In the genomic region with DNA sequence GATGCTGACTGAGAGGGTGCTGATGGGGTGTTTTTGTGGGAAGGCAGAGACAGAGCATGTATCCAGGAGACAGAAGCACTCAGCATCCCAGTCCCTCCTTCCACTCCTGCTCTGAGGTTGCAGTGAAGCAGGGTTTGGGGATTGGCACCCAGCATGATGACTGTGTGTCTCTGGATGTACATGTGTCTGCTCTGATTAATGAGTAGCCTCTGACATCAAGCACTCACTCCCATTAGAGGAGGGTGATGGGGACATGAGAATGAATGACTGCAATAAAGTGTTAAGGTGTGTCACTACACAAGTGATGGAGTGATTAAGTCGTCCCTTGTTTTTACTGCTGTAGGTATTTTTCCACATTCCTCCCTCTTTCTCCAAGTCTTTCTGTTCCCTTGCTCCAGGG, we compare ENCODE assay signal across 25 cellular contexts. TPM values are rescaled to one million over a fixed set of nuclear protein-coding genes. Genes with fewer than 3 reads are reported as not detected.
A peak's percentile ranks its signal among the peaks of the same experiment; 100 is the strongest.
DNase-seq lines count a peak whose midpoint lies in the region; ATAC-seq, FAIRE-seq and TF ChIP-seq lines count a peak whose summit lies in the region.
"Had no signal": no experiment of that assay in that cellular context is flagged by ENCODE, and none has a peak within 500 bp of the region (broad histone marks: within the 10 kb centered on the region; RNA-seq: fewer than 3 reads in every experiment).

No MANE protein-coding gene starts in this region.

- peaks cover 11 to 34% of the 10 kb centered on the region in 2 donors for H3K27me3 Mint-ChIP-seq in stimulated activated naive B cell treated with anti-CD40 and anti-IgM and Interleukin-4, amounts not matched to agents 10 μg/mL and 1 μg/mL and 100 μg/mL, for 72 hours

- H3K4me3 ChIP-seq in A549 (no peak overlapping the region), bronchial epithelial cell (ENCODE audit: low read depth, low read length) (no peak overlapping the region), hepatocyte (no peak overlapping the region), prostate gland (no peak overlapping the region), tibial nerve (no peak overlapping the region)
- H3K4me3 ChIP-seq: GM23338 had no signal

- POLR2A ChIA-PET in A549 (lab: Yijun Ruan, JAX): no interaction called here

- H2AFZ ChIP-seq in hepatocyte: no peak overlapping the region
- H2AFZ ChIP-seq: GM23338 had no signal

- peaks cover 6 to 9% of the 10 kb centered on the region in 2 donors for H3K36me3 Mint-ChIP-seq in stimulated activated naive B cell treated with anti-CD40 and anti-IgM and Interleukin-4, amounts not matched to agents 10 μg/mL and 1 μg/mL and 100 μg/mL, for 72 hours

- no peaks in the 10 kb centered on the region for H3K9me2 ChIP-seq in hepatocyte (replicated peaks; ENCODE audit: insufficient read depth)

- 20% methylated on average over 1 of the region's 1 CpG for WGBS in A549 (ENCODE audit: missing lambda C conversion rate)
- 64% methylated on average over 1 of the region's 1 CpG for WGBS in hepatocyte (ENCODE audit: low lambda C conversion rate, missing lambda C conversion rate)
- WGBS in prostate gland: 78% methylated on average over 1 of the region's 1 CpG
- 64 to 72% methylated on average over 1 of the region's 1 CpG for WGBS in tibial nerve, 2 donors

- TF ChIP-seq CTCF in A549 (IDR thresholded peaks at IDR 0.05) (no peak), bronchial epithelial cell (IDR thresholded peaks at IDR 0.05; ENCODE audit: insufficient read depth, low read length, severe bottlenecking) (no peak), hepatocyte (IDR thresholded peaks at IDR 0.05; ENCODE audit: poor library complexity) (no peak), prostate gland (IDR thresholded peaks at IDR 0.05) (no peak), tibial nerve (IDR thresholded peaks at IDR 0.05) (no peak)

- TF ChIP-seq RAD21 in A549 (conservative IDR thresholded peaks at IDR 0.05 in 1 of 2, IDR thresholded peaks at IDR 0.05 in 1 of 2): no peak

- peak overlapping the region; percentile 74 for H3K27ac Mint-ChIP-seq in stimulated activated naive B cell treated with anti-CD40 and anti-IgM and Interleukin-4, amounts not matched to agents 10 μg/mL and 1 μg/mL and 100 μg/mL, for 72 hours
- H3K27ac Mint-ChIP-seq: CD8-positive, alpha-beta memory T cell; GM23338; HFFc6; IgD-negative memory B cell had no signal

- DNase-seq in A549 (ENCODE audit: low read depth in 1 of 2, low spot score in 1 of 2): no peak
- DNase-seq in bronchial epithelial cell (ENCODE audit: low read depth): peak; percentile 33
- DNase-seq in hepatocyte (ENCODE audit: low spot score): no peak
- no peak for DNase-seq in stimulated activated naive B cell treated with anti-CD40 and anti-IgM and Interleukin-4, amounts not matched to agents 10 μg/mL and 1 μg/mL and 100 μg/mL, for 72 hours
- no peak for DNase-seq in prostate gland (ENCODE audit: low spot score)
- DNase-seq in tibial nerve (ENCODE audit: low spot score in 2 of 2): no peak
- DNase-seq: 8988T; BE2C; C1 segment of cervical spinal cord; CD4-positive, CD25-positive, alpha-beta regulatory T cell; CD8-positive, alpha-beta memory T cell; COR-L47; DMS 273 treated with DMSO at 0.1 percent for 48 hours; DMS53; DND-41; EL; HCEC 1CT; HFFc6 had no signal

- no peak for TF ChIP-seq POLR2A in A549 (IDR thresholded peaks at IDR 0.05; ENCODE audit: low read length)
- no peak for TF ChIP-seq POLR2A in prostate gland (IDR thresholded peaks at IDR 0.05)
- TF ChIP-seq POLR2A in tibial nerve (IDR thresholded peaks at IDR 0.05): no peak

- peaks cover 22% of the 10 kb centered on the region for H3K9me3 ChIP-seq in A549
- peaks cover 15% of the 10 kb centered on the region for H3K9me3 ChIP-seq in hepatocyte (ENCODE audit: low read depth)
- H3K9me3 ChIP-seq in prostate gland: no peaks in the 10 kb centered on the region
- peaks cover 0 to 16% (median 0%) of the 10 kb centered on the region in 4 donors for H3K9me3 ChIP-seq in tibial nerve
- H3K9me3 ChIP-seq: BE2C had no signal

- H3K27me3 ChIP-seq in bronchial epithelial cell (ENCODE audit: control insufficient read depth, insufficient read depth, low read length) (peaks cover 1% of the 10 kb centered on the region), hepatocyte (no peaks in the 10 kb centered on the region), prostate gland (replicated peaks; ENCODE audit: insufficient read depth) (no peaks in the 10 kb centered on the region), tibial nerve (no peaks in the 10 kb centered on the region)
- H3K27me3 ChIP-seq: BE2C had no signal

- H3K4me2 ChIP-seq in A549 (no peak overlapping the region), hepatocyte (peak overlapping the region; percentile 6)
- H3K4me2 ChIP-seq: GM23338 had no signal

- FAIRE-seq in A549 (lab: Jason Lieb, UNC) (peak; percentile 32), bronchial epithelial cell (lab: Jason Lieb, UNC) (peak; percentile 90)
- FAIRE-seq: G401.6, GM12891, H54, HTR-8/SVneo had no signal

- H3K79me2 ChIP-seq in hepatocyte: no peaks in the 10 kb centered on the region

- H3K4me1 Mint-ChIP-seq in stimulated activated naive B cell treated with anti-CD40 and anti-IgM and Interleukin-4, amounts not matched to agents 10 μg/mL and 1 μg/mL and 100 μg/mL, for 72 hours: peaks cover 9 to 38% of the 10 kb centered on the region in 2 donors
- H3K4me1 Mint-ChIP-seq: GM23338 had no signal

- H4K20me1 ChIP-seq in hepatocyte (ENCODE audit: insufficient read depth, poor library complexity, severe bottlenecking): no peaks in the 10 kb centered on the region

- CTCF ChIA-PET in A549 (lab: Yijun Ruan, JAX): interaction anchor here (0.8 to 2.9 kb wide), 2 partner anchors 22 to 29 kb away, joined by 3 to 10 read pairs; no protein-coding TSS in a partner anchor

- H3K36me3 ChIP-seq in bronchial epithelial cell (ENCODE audit: control insufficient read depth, insufficient read depth, low read length) (no peaks in the 10 kb centered on the region), hepatocyte (replicated peaks; ENCODE audit: insufficient read depth, low read depth) (no peaks in the 10 kb centered on the region), prostate gland (no peaks in the 10 kb centered on the region), tibial nerve (no peaks in the 10 kb centered on the region)
- H3K36me3 ChIP-seq: BE2C had no signal

- H3K27ac ChIP-seq in A549 (no peak overlapping the region), hepatocyte (peak overlapping the region; percentile 84), prostate gland (no peak overlapping the region), tibial nerve (no peak overlapping the region)

- H3K4me1 ChIP-seq in A549 (no peaks in the 10 kb centered on the region), hepatocyte (ENCODE audit: insufficient read depth) (peaks cover 38% of the 10 kb centered on the region), prostate gland (replicated peaks) (no peaks in the 10 kb centered on the region), tibial nerve (peaks cover 0 to 3% (median 0%) of the 10 kb centered on the region in 4 donors)
- H3K4me1 ChIP-seq: BE2C had no signal

- H3K9me3 Mint-ChIP-seq in stimulated activated naive B cell treated with anti-CD40 and anti-IgM and Interleukin-4, amounts not matched to agents 10 μg/mL and 1 μg/mL and 100 μg/mL, for 72 hours: peaks cover 4 to 8% of the 10 kb centered on the region in 2 donors

- ATAC-seq in A549 (no peak), GM21528 (IDR thresholded peaks at IDR 0.05; ENCODE audit: low FRiP score, unreplicated experiment) (no peak)
- no peak for ATAC-seq in stimulated activated naive B cell treated with anti-CD40 and anti-IgM and Interleukin-4, amounts not matched to agents 10 μg/mL and 1 μg/mL and 100 μg/mL, for 72 hours (replicated peaks)
- ATAC-seq: GM23338 had no signal

- no peak for TF ChIP-seq EP300 in A549 (IDR thresholded peaks at IDR 0.05)
- TF ChIP-seq EP300 in tibial nerve (IDR thresholded peaks at IDR 0.05): no peak

- intact Hi-C loops in prostate gland (cut with DNase I): no loop called here

- H3K4me3 Mint-ChIP-seq in stimulated activated naive B cell treated with anti-CD40 and anti-IgM and Interleukin-4, amounts not matched to agents 10 μg/mL and 1 μg/mL and 100 μg/mL, for 72 hours: no peak overlapping the region
- H3K4me3 Mint-ChIP-seq: CD4-positive, CD25-positive, alpha-beta regulatory T cell; CD8-positive, alpha-beta memory T cell; GM23338; HFFc6 had no signal

TF ChIP-seq in A549, 52 proteins besides CTCF, POLR2A, EP300 and RAD21 (continues in another document):
- no peak for TF ChIP-seq CEBPB (IDR thresholded peaks at IDR 0.05)
- TF ChIP-seq ZFP36 (IDR thresholded peaks at IDR 0.05; ENCODE audit: borderline replicate concordance, partially characterized antibody): no peak
- TF ChIP-seq, protein P1, sequence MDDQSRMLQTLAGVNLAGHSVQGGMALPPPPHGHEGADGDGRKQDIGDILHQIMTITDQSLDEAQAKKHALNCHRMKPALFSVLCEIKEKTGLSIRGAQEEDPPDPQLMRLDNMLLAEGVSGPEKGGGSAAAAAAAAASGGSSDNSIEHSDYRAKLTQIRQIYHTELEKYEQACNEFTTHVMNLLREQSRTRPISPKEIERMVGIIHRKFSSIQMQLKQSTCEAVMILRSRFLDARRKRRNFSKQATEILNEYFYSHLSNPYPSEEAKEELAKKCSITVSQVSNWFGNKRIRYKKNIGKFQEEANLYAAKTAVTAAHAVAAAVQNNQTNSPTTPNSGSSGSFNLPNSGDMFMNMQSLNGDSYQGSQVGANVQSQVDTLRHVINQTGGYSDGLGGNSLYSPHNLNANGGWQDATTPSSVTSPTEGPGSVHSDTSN (IDR thresholded peaks at IDR 0.05): no peak
- no peak for TF ChIP-seq SMC3 (IDR thresholded peaks at IDR 0.05)
- no peak for TF ChIP-seq CHD4 (IDR thresholded peaks at IDR 0.05; ENCODE audit: borderline replicate concordance)
- no peak for TF ChIP-seq CBX2 (IDR thresholded peaks at IDR 0.05; ENCODE audit: borderline replicate concordance, low read depth)
- TF ChIP-seq ZC3H11A (IDR thresholded peaks at IDR 0.05): no peak
- TF ChIP-seq KDM1A (IDR thresholded peaks at IDR 0.05; ENCODE audit: low read depth): no peak

RNA-seq across cellular contexts. Expression of a gene that starts 9.6 kb away (rescaled TPM):
- polyA plus RNA-seq in A549 (2011; rRNA removed): 1.1 and 1.2 TPM in 2 replicates
- 0.19 and 0.24 TPM in 2 replicates for polyA plus RNA-seq in A549 (2012; cell fraction: cytosol; rRNA removed)
- 0.06 TPM in 1 of 2 replicates, not detected in the other for polyA plus RNA-seq in A549 (2012; cell fraction: nucleus; rRNA removed)
- polyA plus RNA-seq in A549 (2017; fragmentation: RNase III; extraction: RNeasy Plus Mini Kit Qiagen cat#74134 plus additional on column Dnase treatment): 1.8 to 2.6 TPM (median 2.4 TPM) in 3 replicates
- polyA minus RNA-seq in A549 (2011; rRNA and poly(A)+ RNA removed): 0.37 TPM in 1 of 2 replicates, not detected in the other
- 2.4 and 4.2 TPM in 2 replicates for total RNA-seq in bronchial epithelial cell
- 15.5 and 20.3 TPM in 2 replicates for total RNA-seq in hepatocyte
- polyA plus RNA-seq in hepatocyte: 12.0 and 17.0 TPM in 2 replicates
- total RNA-seq in prostate gland: 10 to 100 TPM; 14.9 to 25.1 TPM
- total RNA-seq in tibial nerve: 1 to 10 TPM in 3 of 4 donors, under 1 TPM in 1; 0.98 to 9.3 (median 2.7) TPM
- total RNA-seq: CD8-positive, alpha-beta memory T cell had no signal
- polyA plus RNA-seq: CD8-positive, alpha-beta memory T cell had no signal
